8 cellular contexts compared by ENCODE assay signal in genomic region chr19:57241181-57241580, GRCh38. TPM values are rescaled to one million over a fixed set of nuclear protein-coding genes. Genes with fewer than 3 reads are reported as not detected.
A peak's percentile ranks its signal among the peaks of the same experiment; 100 is the strongest.
DNase-seq lines count a peak whose midpoint lies in the region; ATAC-seq and TF ChIP-seq lines count a peak whose summit lies in the region.

No MANE protein-coding gene starts in this region.

- no peaks in the 10 kb centered on the region for H3K36me3 ChIP-seq in uterus

- H3K27ac ChIP-seq in caudate nucleus (ENCODE audit: low read depth, low read length) (peak overlapping the region; percentile 70), uterus (peak overlapping the region; percentile 72 to 85)

- H3K4me1 Mint-ChIP-seq in CD14-positive monocyte, result peaks cover 21% of the 10 kb centered on the region
- H3K4me1 Mint-ChIP-seq in memory B cell, result peaks cover 21% of the 10 kb centered on the region

- intact Hi-C loops in CD14-positive monocyte (cut with micrococcal nuclease), result loop anchor here in 1 of 2 donors (5.0 to 10.0 kb wide), 2 partner anchors 36 to 114 kb away; partner anchors contain the start of gene ZNF304
- intact Hi-C loops in uterus (cut with DNase I; ENCODE audit: low total_unique reads), result loop anchor here (2.0 kb wide), 1 partner anchor 40 kb away; the partner anchor contains the start of gene ZNF460

- DNase-seq in CD14-positive monocyte (ENCODE audit: low spot score), result no peak
- peak; percentile 6 for DNase-seq in M059J (ENCODE audit: low read depth)
- peak in 5 of 61 donors; percentile 7 to 42 (median 8) for DNase-seq in caudate nucleus (lab: John Stamatoyannopoulos, UW)
- DNase-seq in memory B cell (ENCODE audit: low spot score in 2 of 2), result no peak
- no peak for DNase-seq in uterus
- DNase-seq in stimulated activated CD4-positive, alpha-beta T cell treated with anti-CD3 and anti-CD28 coated beads, Interleukin-1b, Interleukin-23, amount 100 ng/mL, for 48 hours, result no peak

- H3K27me3 Mint-ChIP-seq in CD14-positive monocyte (ENCODE audit: low read depth in 3 of 3) (peaks cover 0 to 2% (median 2%) of the 10 kb centered on the region in 3 donors), memory B cell (no peaks in the 10 kb centered on the region)

- ATAC-seq in memory B cell (ENCODE audit: low read depth) (no peak), GM21423 (IDR thresholded peaks at IDR 0.05; ENCODE audit: unreplicated experiment) (no peak), HG03095 (IDR thresholded peaks at IDR 0.05; ENCODE audit: unreplicated experiment) (no peak)

- peak overlapping the region; percentile 88 to 94 for H3K4me3 Mint-ChIP-seq in CD14-positive monocyte
- peak overlapping the region; percentile 80 for H3K4me3 Mint-ChIP-seq in memory B cell

- peak overlapping the region; percentile 70 to 81 for H3K4me3 ChIP-seq in uterus

- TF ChIP-seq POLR2A in uterus (IDR thresholded peaks at IDR 0.05), result no peak

- peaks cover 20 to 31% of the 10 kb centered on the region in 2 donors for H3K36me3 Mint-ChIP-seq in CD14-positive monocyte
- peaks cover 13% of the 10 kb centered on the region for H3K36me3 Mint-ChIP-seq in memory B cell

- no peaks in the 10 kb centered on the region for H3K4me1 ChIP-seq in uterus

- peak overlapping the region in 6 of 7 donors; percentile 33 to 96 (median 88) for H3K27ac Mint-ChIP-seq in CD14-positive monocyte
- peak overlapping the region; percentile 91 for H3K27ac Mint-ChIP-seq in memory B cell

- no peaks in the 10 kb centered on the region for H3K9me3 ChIP-seq in uterus

- H3K9me3 Mint-ChIP-seq in CD14-positive monocyte, result peaks cover 0 to 12% (median 0%) of the 10 kb centered on the region in 7 donors
- H3K9me3 Mint-ChIP-seq in memory B cell, result no peaks in the 10 kb centered on the region

- no peaks in the 10 kb centered on the region for H3K27me3 ChIP-seq in uterus

- TF ChIP-seq CTCF in CD14-positive monocyte (IDR thresholded peaks at IDR 0.05) (no peak), uterus (IDR thresholded peaks at IDR 0.05) (no peak)

RNA-seq across cellular contexts. Expression of gene ZNF805, which starts 0.7 kb away (rescaled TPM):
- 1 to 10 TPM; 1.3 to 3.3 TPM for polyA plus RNA-seq in CD14-positive monocyte
- 8.5 and 13.3 TPM in 2 replicates for total RNA-seq in M059J (2014; rRNA removed; shearing (Covaris generic))
- 10 to 100 TPM in 3 of 4 donors, 1 to 10 TPM in 1; 2.1 to 65.3 (median 18.9) TPM for total RNA-seq in uterus

RNA-seq across cellular contexts. Expression of gene AURKC, which starts 10.4 kb away (rescaled TPM):
- polyA plus RNA-seq in CD14-positive monocyte, result under 1 TPM in 1 of 2 donors, not detected in 1; 0.19 TPM
- 0.25 and 0.47 TPM in 2 replicates for total RNA-seq in M059J (2014; rRNA removed; shearing (Covaris generic))
- 1 to 10 TPM in 1 of 4 donors, not detected in 3; 1.5 TPM for total RNA-seq in uterus

RNA-seq across cellular contexts. Expression of gene ZNF460, which starts 39.1 kb away (rescaled TPM):
- polyA plus RNA-seq in CD14-positive monocyte, result 1 to 10 TPM; 2.8 to 4.5 TPM
- total RNA-seq in M059J (2014; rRNA removed; shearing (Covaris generic)), result 27.9 and 36.7 TPM in 2 replicates
- total RNA-seq in uterus, result 100 to 1,000 TPM in 1 of 4 donors, 10 to 100 TPM in 3; 43.2 to 204 (median 68.7) TPM

RNA-seq across cellular contexts. Expression of gene ZNF264, which starts 49.9 kb away (rescaled TPM):
- 1 to 10 TPM; 5.3 to 5.6 TPM for polyA plus RNA-seq in CD14-positive monocyte
- total RNA-seq in M059J (2014; rRNA removed; shearing (Covaris generic)), result 12.3 and 31.1 TPM in 2 replicates
- total RNA-seq in uterus, result 100 to 1,000 TPM in 1 of 4 donors, 10 to 100 TPM in 3; 16.8 to 109 (median 44.0) TPM
